ENCODE assay signal across 22 cellular contexts in the genomic region with DNA sequence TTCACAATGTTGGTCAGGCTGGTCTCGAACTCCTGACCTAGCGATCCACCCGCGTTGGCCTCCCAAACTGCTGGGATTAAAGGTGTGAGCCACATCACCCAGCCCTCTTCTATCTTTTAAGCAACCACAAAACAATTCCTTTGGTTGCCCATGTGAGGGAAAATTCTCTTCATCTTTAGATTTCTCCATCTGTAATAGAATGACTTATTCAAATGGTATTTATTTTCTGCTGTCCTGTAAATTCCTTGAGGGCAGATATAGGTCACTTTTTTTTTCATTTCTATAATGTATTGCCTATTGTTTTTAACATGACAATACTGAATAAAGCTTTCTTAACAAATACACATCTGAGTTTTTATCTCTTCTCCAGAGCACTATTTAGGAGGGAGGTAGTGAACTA.
DNase-seq lines count a peak whose midpoint lies in the region; ATAC-seq and TF ChIP-seq lines count a peak whose summit lies in the region.
"Had no signal": no experiment of that assay in that cellular context is flagged by ENCODE, and none has a peak within 500 bp of the region (broad histone marks: within the 10 kb centered on the region; RNA-seq: fewer than 3 reads in every experiment).

No MANE protein-coding gene starts in this region.

- no peak for TF ChIP-seq RAD21 in Ishikawa (IDR thresholded peaks at IDR 0.05; ENCODE audit: low read depth)

- H3K27me3 ChIP-seq in BJ (ENCODE audit: control insufficient read depth, insufficient read depth, low read length), result no peaks in the 10 kb centered on the region
- H3K27me3 ChIP-seq: esophagus squamous epithelium, hepatocyte, uterus had no signal

- no peak overlapping the region for H3K27ac Mint-ChIP-seq in stimulated activated effector memory CD8-positive, alpha-beta T cell treated with anti-CD3 and anti-CD28 coated beads, Interleukin-12 subunit alpha, Interleukin-12 subunit beta, amount 100 ng/mL, for 72 hours
- H3K27ac Mint-ChIP-seq: activated CD4-positive, alpha-beta T cell treated with anti-CD3 and anti-CD28 coated beads for 36 hours; activated naive CD8-positive, alpha-beta T cell treated with anti-CD3 and anti-CD28 coated beads, Interleukin-2, amount 10 ng/mL, durations not matched to agents 7 days and 5 days; activated T-helper 2 cell treated with anti-CD3 and anti-CD28 coated beads, Interferon-gamma antibody, Interleukin-2, Interleukin-4, amounts not matched to agents 10 μg/mL and 5 μg/mL and 100 μg/mL, durations not matched to agents 14 hours and 24 hours and 36 hours; CD4-positive, alpha-beta T cell had no signal

- no peaks in the 10 kb centered on the region for H3K36me3 Mint-ChIP-seq in stimulated activated effector memory CD8-positive, alpha-beta T cell treated with anti-CD3 and anti-CD28 coated beads, Interleukin-12 subunit alpha, Interleukin-12 subunit beta, amount 100 ng/mL, for 72 hours
- H3K36me3 Mint-ChIP-seq: activated naive CD8-positive, alpha-beta T cell treated with anti-CD3 and anti-CD28 coated beads, Interleukin-2, amount 10 ng/mL, durations not matched to agents 7 days and 5 days had no signal

- CTCF ChIA-PET in BJ (lab: Yijun Ruan, JAX), result no interaction called here

- POLR2A ChIA-PET in BJ (lab: Charles Lee), result no interaction called here

- H3K9me3 Mint-ChIP-seq in stimulated activated effector memory CD8-positive, alpha-beta T cell treated with anti-CD3 and anti-CD28 coated beads, Interleukin-12 subunit alpha, Interleukin-12 subunit beta, amount 100 ng/mL, for 72 hours, result peaks cover 9% of the 10 kb centered on the region

- ATAC-seq in GM18861 (IDR thresholded peaks at IDR 0.05; ENCODE audit: unreplicated experiment) (no peak), HG03196 (IDR thresholded peaks at IDR 0.05; ENCODE audit: unreplicated experiment) (no peak)
- ATAC-seq in stimulated activated effector memory CD8-positive, alpha-beta T cell treated with anti-CD3 and anti-CD28 coated beads, Interleukin-12 subunit alpha, Interleukin-12 subunit beta, amount 100 ng/mL, for 72 hours, result no peak
- ATAC-seq: activated CD4-positive, alpha-beta T cell treated with anti-CD3 and anti-CD28 coated beads for 36 hours had no signal

- TF ChIP-seq EP300 in Ishikawa (IDR thresholded peaks at IDR 0.05; ENCODE audit: borderline replicate concordance), result no peak

- peak; percentile 17 for DNase-seq in BJ (ENCODE audit: low read depth)
- DNase-seq in astrocyte of the hippocampus (ENCODE audit: low read depth, low spot score), result peak; percentile 31
- peak; percentile 78 for DNase-seq in iris pigment epithelial cell (ENCODE audit: low read depth)
- DNase-seq in NCI-H1694 treated with DMSO at 0.1 percent for 48 hours (lab: John Stamatoyannopoulos, UW), result no peak
- DNase-seq in stimulated activated effector memory CD8-positive, alpha-beta T cell treated with anti-CD3 and anti-CD28 coated beads, Interleukin-12 subunit alpha, Interleukin-12 subunit beta, amount 100 ng/mL, for 72 hours (ENCODE audit: low spot score in 2 of 2), result no peak
- DNase-seq: ACHN; activated CD4-positive, alpha-beta T cell treated with anti-CD3 and anti-CD28 coated beads for 36 hours; activated naive CD8-positive, alpha-beta T cell treated with anti-CD3 and anti-CD28 coated beads, Interleukin-2, amount 10 ng/mL, durations not matched to agents 7 days and 5 days; CD4-positive, alpha-beta T cell; effector CD8-positive, alpha-beta T cell; esophagus squamous epithelium; NCI-H1436 treated with DMSO at 0.1 percent for 48 hours; NCI-H345; occipital lobe; substantia nigra; uterus had no signal

- no peaks in the 10 kb centered on the region for H3K4me1 Mint-ChIP-seq in stimulated activated effector memory CD8-positive, alpha-beta T cell treated with anti-CD3 and anti-CD28 coated beads, Interleukin-12 subunit alpha, Interleukin-12 subunit beta, amount 100 ng/mL, for 72 hours
- H3K4me1 Mint-ChIP-seq: activated CD4-positive, alpha-beta T cell treated with anti-CD3 and anti-CD28 coated beads for 36 hours; activated naive CD8-positive, alpha-beta T cell treated with anti-CD3 and anti-CD28 coated beads, Interleukin-2, amount 10 ng/mL, durations not matched to agents 7 days and 5 days had no signal

- H3K4me3 Mint-ChIP-seq in stimulated activated effector memory CD8-positive, alpha-beta T cell treated with anti-CD3 and anti-CD28 coated beads, Interleukin-12 subunit alpha, Interleukin-12 subunit beta, amount 100 ng/mL, for 72 hours, result no peak overlapping the region
- H3K4me3 Mint-ChIP-seq: activated CD4-positive, alpha-beta T cell treated with anti-CD3 and anti-CD28 coated beads for 36 hours; activated naive CD8-positive, alpha-beta T cell treated with anti-CD3 and anti-CD28 coated beads, Interleukin-2, amount 10 ng/mL, durations not matched to agents 7 days and 5 days; CD4-positive, alpha-beta T cell had no signal

- no peak overlapping the region for H3K4me3 ChIP-seq in BJ (ENCODE audit: low read depth, low read length)
- H3K4me3 ChIP-seq: esophagus squamous epithelium, hepatocyte, lung, uterus had no signal

- TF ChIP-seq CTCF in BJ (IDR thresholded peaks at IDR 0.05; ENCODE audit: insufficient read depth, low read depth, low read length), result no peak

- H3K36me3 ChIP-seq in BJ (ENCODE audit: control insufficient read depth, insufficient read depth, low read length), result no peaks in the 10 kb centered on the region
- H3K36me3 ChIP-seq: esophagus squamous epithelium, uterus had no signal

TF ChIP-seq in Ishikawa, 13 proteins besides CTCF, POLR2A, EP300 and RAD21:
- TF ChIP-seq TAF1 (IDR thresholded peaks at IDR 0.05; ENCODE audit: low read depth) (no peak), NFIC (IDR thresholded peaks at IDR 0.05) (no peak), FOXM1 (IDR thresholded peaks at IDR 0.05; ENCODE audit: borderline replicate concordance, low read depth) (peak; percentile 59; the same call in 1 of the 2 replicates), TEAD4 (IDR thresholded peaks at IDR 0.05) (peak; percentile 37; the same call in 1 of the 2 replicates)
- TF ChIP-seq, protein P1, sequence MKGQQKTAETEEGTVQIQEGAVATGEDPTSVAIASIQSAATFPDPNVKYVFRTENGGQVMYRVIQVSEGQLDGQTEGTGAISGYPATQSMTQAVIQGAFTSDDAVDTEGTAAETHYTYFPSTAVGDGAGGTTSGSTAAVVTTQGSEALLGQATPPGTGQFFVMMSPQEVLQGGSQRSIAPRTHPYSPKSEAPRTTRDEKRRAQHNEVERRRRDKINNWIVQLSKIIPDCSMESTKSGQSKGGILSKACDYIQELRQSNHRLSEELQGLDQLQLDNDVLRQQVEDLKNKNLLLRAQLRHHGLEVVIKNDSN (IDR thresholded peaks at IDR 0.05), result no peak

Comparison
In these comparisons a context has a peak if more than half of its experiments do, and no peak if none do; other contexts are left out.
1. DNase-seq: peak in BJ (single experiment), astrocyte of the hippocampus (single experiment) and iris pigment epithelial cell (single experiment); none in NCI-H1694 treated with DMSO at 0.1 percent for 48 hours (single experiment) and stimulated activated effector memory CD8-positive, alpha-beta T cell treated with anti-CD3 and anti-CD28 coated beads, Interleukin-12 subunit alpha, Interleukin-12 subunit beta, amount 100 ng/mL, for 72 hours (0 of 2).